Comparison of ENCODE assay signal across 2 cellular contexts in genomic region chr1:26099780-26100179, GRCh38.
TF ChIP-seq lines count a peak whose summit lies in the region.

No MANE protein-coding gene starts in this region.

TF ChIP-seq in HepG2, 621 proteins besides CTCF, POLR2A, EP300 and RAD21:
- TF ChIP-seq ZNF768 (CRISPR knock-in tag; IDR thresholded peaks at IDR 0.05) (no peak), MAFF (IDR thresholded peaks at IDR 0.05; ENCODE audit: low read depth, low read length) (peak; percentile 59), MAFK (conservative IDR thresholded peaks at IDR 0.05 in 1 of 2, IDR thresholded peaks at IDR 0.05 in 1 of 2; ENCODE audit: low read length in 2 of 2) (peak; percentile 70 to 78)

TF ChIP-seq in K562, 482 proteins besides CTCF, POLR2A, EP300 and RAD21:
- TF ChIP-seq KHSRP (IDR thresholded peaks at IDR 0.05) (no peak), ARID3B (CRISPR knock-in tag; IDR thresholded peaks at IDR 0.05; ENCODE audit: borderline replicate concordance) (no peak), XRCC3 (IDR thresholded peaks at IDR 0.05) (no peak), CC2D1A (IDR thresholded peaks at IDR 0.05) (no peak), MGA (IDR thresholded peaks at IDR 0.05) (no peak), MAFK (IDR thresholded peaks at IDR 0.05; ENCODE audit: low read length) (peak; percentile 42; the same call in 1 of the 2 replicates), ZNF316 (IDR thresholded peaks at IDR 0.05) (peak; percentile 86), MAFG (tag; conservative IDR thresholded peaks at IDR 0.05) (peak; percentile 42; the same call in 1 of the 2 replicates), ZNF707 (CRISPR knock-in tag; conservative IDR thresholded peaks at IDR 0.05) (no peak), ZFP36 (IDR thresholded peaks at IDR 0.05; ENCODE audit: low read depth, low read length, partially characterized antibody) (no peak), MAFF (IDR thresholded peaks at IDR 0.05; ENCODE audit: low read length) (peak; percentile 42; the same call in 1 of the 2 replicates), NFIC (IDR thresholded peaks at IDR 0.05) (no peak), C11orf30 (IDR thresholded peaks at IDR 0.05; ENCODE audit: low read depth) (peak; percentile 67; the same call in 1 of the 2 replicates), HINFP (tag; conservative IDR thresholded peaks at IDR 0.05; ENCODE audit: low read depth) (no peak)
